In genomic region chr1:234992065-234992464, GRCh38 we compare ENCODE assay signal across 26 cellular contexts.
DNase-seq lines count a peak whose midpoint lies in the region; ATAC-seq and TF ChIP-seq lines count a peak whose summit lies in the region.
"Had no signal": no experiment of that assay in that cellular context is flagged by ENCODE, and none has a peak within 500 bp of the region (broad histone marks: within the 10 kb centered on the region; RNA-seq: fewer than 3 reads in every experiment).

No MANE protein-coding gene starts in this region.

- no peak for DNase-seq in activated T-cell treated with anti-CD3 and anti-CD28 coated beads, Interleukin-2, amount 50 U/mL, for 72 hours
- no peak for DNase-seq in activated T-cell treated with anti-CD3 and anti-CD28 coated beads, Interleukin-2, amount 50 U/mL, for 48 hours
- DNase-seq in Panc1 (ENCODE audit: low read depth, low spot score) = no peak
- no peak for DNase-seq in activated naive CD8-positive, alpha-beta T cell treated with anti-CD3 and anti-CD28 coated beads for 36 hours
- no peak for DNase-seq in dermis blood vessel endothelial cell
- DNase-seq in stimulated activated naive CD4-positive, alpha-beta T cell (lab: John Stamatoyannopoulos, UW) = no peak
- DNase-seq: Caco-2; CD8-positive, alpha-beta T cell; HFFc6; Karpas-422; NCI-H1092; NCI-H1417 treated with DMSO at 0.1 percent for 48 hours; NCI-H1694 treated with DMSO at 0.1 percent for 48 hours; NCI-H2081 treated with DMSO at 0.1 percent for 48 hours; NCI-H2171; NCI-H226; NCI-H510A; NCI-H69; SHP77 treated with DMSO at 0.1 percent for 48 hours had no signal

- CTCF ChIA-PET in Panc1 (lab: Charles Lee) = interaction anchor here (0.6 kb wide), 2 partner anchors 9 to 497 kb away, joined by 3 to 5 read pairs; no protein-coding TSS in a partner anchor

- intact Hi-C loops in Panc1 (cut with micrococcal nuclease; ENCODE audit: unreplicated experiment) = no loop called here

- no peaks in the 10 kb centered on the region for H3K27me3 ChIP-seq in Panc1 (ENCODE audit: control insufficient read depth, insufficient read depth, low read length)
- H3K27me3 ChIP-seq: Peyer's patch had no signal

- peaks cover 5 to 9% of the 10 kb centered on the region in 2 donors for H3K36me3 Mint-ChIP-seq in activated T-cell treated with anti-CD3 and anti-CD28 coated beads, Interleukin-2, amount 50 U/mL, for 72 hours (ENCODE audit: insufficient read depth in 2 of 2)
- peaks cover 16% of the 10 kb centered on the region for H3K36me3 Mint-ChIP-seq in activated naive CD8-positive, alpha-beta T cell treated with anti-CD3 and anti-CD28 coated beads for 36 hours
- H3K36me3 Mint-ChIP-seq in stimulated activated naive CD8-positive, alpha-beta T cell treated with anti-CD3 and anti-CD28 coated beads, Interleukin-15, Interleukin-2, amounts not matched to agents 100 ng/mL and 50 ng/mL, for 24 hours (ENCODE audit: low read depth) = peaks cover 5% of the 10 kb centered on the region
- H3K36me3 Mint-ChIP-seq: CD8-positive, alpha-beta T cell had no signal

- peaks cover 2% of the 10 kb centered on the region in 2 donors for H3K9me3 Mint-ChIP-seq in activated T-cell treated with anti-CD3 and anti-CD28 coated beads, Interleukin-2, amount 50 U/mL, for 72 hours
- H3K9me3 Mint-ChIP-seq in activated naive CD8-positive, alpha-beta T cell treated with anti-CD3 and anti-CD28 coated beads for 36 hours = peaks cover 8% of the 10 kb centered on the region
- H3K9me3 Mint-ChIP-seq in stimulated activated naive CD8-positive, alpha-beta T cell treated with anti-CD3 and anti-CD28 coated beads, Interleukin-15, Interleukin-2, amounts not matched to agents 100 ng/mL and 50 ng/mL, for 24 hours = no peaks in the 10 kb centered on the region
- H3K9me3 Mint-ChIP-seq: CD8-positive, alpha-beta T cell; GM23338; HFFc6 had no signal

- no peaks in the 10 kb centered on the region for H3K36me3 ChIP-seq in Panc1 (ENCODE audit: control insufficient read depth, insufficient read depth, low read length)
- H3K36me3 ChIP-seq: HAP-1, Peyer's patch had no signal

- POLR2A ChIA-PET in Panc1 (lab: Charles Lee) = interaction anchor here (0.6 kb wide), 1 partner anchor 78 kb away, joined by 4 read pairs; no protein-coding TSS in a partner anchor

- peak overlapping the region; percentile 100 for H3K27ac ChIP-seq in Panc1 (ENCODE audit: low read length)
- H3K27ac ChIP-seq: C4-2B, Peyer's patch had no signal

- H3K9me3 ChIP-seq in Panc1 (ENCODE audit: control insufficient read depth, insufficient read depth, low read depth, low read length) = peaks cover 3% of the 10 kb centered on the region; the same call in 1 of the 2 replicates
- H3K9me3 ChIP-seq: Caco-2, HAP-1, Peyer's patch had no signal

- H3K27me3 Mint-ChIP-seq in activated T-cell treated with anti-CD3 and anti-CD28 coated beads, Interleukin-2, amount 50 U/mL, for 72 hours (ENCODE audit: low read depth) = no peaks in the 10 kb centered on the region
- no peaks in the 10 kb centered on the region for H3K27me3 Mint-ChIP-seq in activated naive CD8-positive, alpha-beta T cell treated with anti-CD3 and anti-CD28 coated beads for 36 hours
- no peaks in the 10 kb centered on the region for H3K27me3 Mint-ChIP-seq in stimulated activated naive CD8-positive, alpha-beta T cell treated with anti-CD3 and anti-CD28 coated beads, Interleukin-15, Interleukin-2, amounts not matched to agents 100 ng/mL and 50 ng/mL, for 24 hours
- H3K27me3 Mint-ChIP-seq: B cell had no signal

- in situ Hi-C loops in Panc1 (cut with HindIII; ENCODE audit: low pct_unique_long_range_greater_than_20kb, low sequenced_read_pairs) = loop anchor here (25.0 kb wide), 1 partner anchor 255 kb away; no protein-coding TSS in a partner anchor

- ATAC-seq in activated T-cell treated with anti-CD3 and anti-CD28 coated beads, Interleukin-2, amount 50 U/mL, for 72 hours (replicated peaks in 1 of 2) = peak; percentile 48 to 54
- ATAC-seq in Panc1 = no peak
- ATAC-seq in HG02588 (IDR thresholded peaks at IDR 0.05; ENCODE audit: unreplicated experiment) = no peak
- ATAC-seq: CD8-positive, alpha-beta T cell; GM23338 had no signal

- H3K4me1 ChIP-seq in Panc1 (ENCODE audit: control insufficient read depth, insufficient read depth, low read length) = peaks cover 39% of the 10 kb centered on the region

- TF ChIP-seq CTCF in Panc1 (IDR thresholded peaks at IDR 0.05) = no peak

- H3K4me3 Mint-ChIP-seq in activated T-cell treated with anti-CD3 and anti-CD28 coated beads, Interleukin-2, amount 50 U/mL, for 72 hours = peak overlapping the region in 1 of 2 donors; percentile 7
- H3K4me3 Mint-ChIP-seq in activated naive CD8-positive, alpha-beta T cell treated with anti-CD3 and anti-CD28 coated beads for 36 hours = no peak overlapping the region
- H3K4me3 Mint-ChIP-seq in stimulated activated naive CD8-positive, alpha-beta T cell treated with anti-CD3 and anti-CD28 coated beads, Interleukin-15, Interleukin-2, amounts not matched to agents 100 ng/mL and 50 ng/mL, for 24 hours = no peak overlapping the region
- H3K4me3 Mint-ChIP-seq: B cell; CD8-positive, alpha-beta T cell; GM23338; HFFc6 had no signal

- H3K4me1 Mint-ChIP-seq in activated T-cell treated with anti-CD3 and anti-CD28 coated beads, Interleukin-2, amount 50 U/mL, for 72 hours (ENCODE audit: low read depth) = peaks cover 63% of the 10 kb centered on the region
- peaks cover 56% of the 10 kb centered on the region for H3K4me1 Mint-ChIP-seq in activated naive CD8-positive, alpha-beta T cell treated with anti-CD3 and anti-CD28 coated beads for 36 hours
- H3K4me1 Mint-ChIP-seq in stimulated activated naive CD8-positive, alpha-beta T cell treated with anti-CD3 and anti-CD28 coated beads, Interleukin-15, Interleukin-2, amounts not matched to agents 100 ng/mL and 50 ng/mL, for 24 hours (ENCODE audit: low read depth) = peaks cover 62% of the 10 kb centered on the region

- no peak overlapping the region for H3K4me3 ChIP-seq in Panc1 (ENCODE audit: low read depth in 2 of 2, low read length in 2 of 2)
- H3K4me3 ChIP-seq: GM23338, HAP-1, Peyer's patch had no signal

- BruUV-seq in Panc1 (replicated peaks; lab: Mats Ljungman, UMichigan) = no TSS peak

- H3K27ac Mint-ChIP-seq in activated T-cell treated with anti-CD3 and anti-CD28 coated beads, Interleukin-2, amount 50 U/mL, for 72 hours = no peak overlapping the region
- peak overlapping the region; percentile 53 for H3K27ac Mint-ChIP-seq in activated naive CD8-positive, alpha-beta T cell treated with anti-CD3 and anti-CD28 coated beads for 36 hours
- peak overlapping the region; percentile 64 for H3K27ac Mint-ChIP-seq in stimulated activated naive CD8-positive, alpha-beta T cell treated with anti-CD3 and anti-CD28 coated beads, Interleukin-15, Interleukin-2, amounts not matched to agents 100 ng/mL and 50 ng/mL, for 24 hours
- H3K27ac Mint-ChIP-seq: B cell; CD8-positive, alpha-beta T cell; GM23338; HFFc6 had no signal

Comparison
In these comparisons a context has a peak if more than half of its experiments do, and no peak if none do; other contexts are left out.
1. ATAC-seq: peak in activated T-cell treated with anti-CD3 and anti-CD28 coated beads, Interleukin-2, amount 50 U/mL, for 72 hours (2 of 2); none in Panc1 (single experiment) and HG02588 (single experiment).